In genomic region chr10:119105155-119105554, GRCh38 we compare ENCODE assay signal across 8 cellular contexts. TPM values are rescaled to one million over a fixed set of nuclear protein-coding genes. Genes with fewer than 3 reads are reported as not detected.
DNase-seq lines count a peak whose midpoint lies in the region; ATAC-seq and TF ChIP-seq lines count a peak whose summit lies in the region.

No MANE protein-coding gene starts in this region.

- H3K9ac ChIP-seq in OCI-LY1 (ENCODE audit: low read length) (peak overlapping the region; percentile 63), endocrine pancreas (ENCODE audit: control insufficient read depth, insufficient read depth, low read length) (no peak overlapping the region), neuronal stem cell (ENCODE audit: low read depth, low read length, poor library complexity) (no peak overlapping the region)

- no peak overlapping the region for H3K4me3 ChIP-seq in CD8-positive, alpha-beta T cell (ENCODE audit: low read depth, low read length)
- H3K4me3 ChIP-seq in OCI-LY1 (ENCODE audit: low read depth, low read length, poor library complexity, severe bottlenecking), result peak overlapping the region; percentile 64
- peak overlapping the region; percentile 47 for H3K4me3 ChIP-seq in endocrine pancreas (ENCODE audit: control insufficient read depth, insufficient read depth, low read length)
- H3K4me3 ChIP-seq in neuronal stem cell (ENCODE audit: low read length in 2 of 2), result peak overlapping the region in 1 of 2 donors; percentile 63

- H4K20me1 ChIP-seq in OCI-LY1 (ENCODE audit: insufficient read depth, low read length), result no peaks in the 10 kb centered on the region

- ATAC-seq in CD8-positive, alpha-beta T cell, result no peak
- ATAC-seq in HG03565 (IDR thresholded peaks at IDR 0.05; ENCODE audit: unreplicated experiment) (no peak), HG03280 (IDR thresholded peaks at IDR 0.05; ENCODE audit: unreplicated experiment) (no peak)

- POLR2A ChIA-PET in CD8-positive, alpha-beta T cell (lab: Charles Lee), result interaction anchor here (0.8 to 2.2 kb wide), 7 partner anchors 9 to 768 kb away, joined by 3 to 8 read pairs (median 4); partner anchors contain the start of genes GRK5 and MCMBP

- no peak overlapping the region for H3K4ac ChIP-seq in neuronal stem cell (ENCODE audit: low read length)

- H3K36me3 Mint-ChIP-seq in CD8-positive, alpha-beta T cell, result peaks cover 17% of the 10 kb centered on the region

- no CpG with 5 or more reads among the region's 12 CpGs for WGBS in neuronal stem cell (ENCODE audit: extremely low coverage in 2 of 2, insufficient read length in 2 of 2, insufficient replicate concordance in 1 of 2), 2 donors

- no peaks in the 10 kb centered on the region for H3K9me3 Mint-ChIP-seq in CD8-positive, alpha-beta T cell

- H3K4me2 ChIP-seq in OCI-LY1 (ENCODE audit: low read length) (peak overlapping the region; percentile 74), neuronal stem cell (ENCODE audit: insufficient read depth, low read length, poor library complexity, severe bottlenecking) (peak overlapping the region; percentile 81)

- no peak overlapping the region for H2BK5ac ChIP-seq in neuronal stem cell (ENCODE audit: low read length)

- H4K8ac ChIP-seq in neuronal stem cell (ENCODE audit: low read depth, low read length), result no peak overlapping the region

- no peaks in the 10 kb centered on the region for H3K9me2 ChIP-seq in OCI-LY1 (ENCODE audit: low read depth, low read length)

- H4K91ac ChIP-seq in neuronal stem cell (ENCODE audit: low read depth, low read length, poor library complexity), result no peak overlapping the region

- H3K14ac ChIP-seq in neuronal stem cell (ENCODE audit: low read length), result no peak overlapping the region

- no peak overlapping the region for H3K23ac ChIP-seq in neuronal stem cell (ENCODE audit: low read depth, low read length, poor library complexity)

- intact Hi-C loops in CD8-positive, alpha-beta T cell (cut with DNase I, micrococcal nuclease), result loop anchor here (2.0 to 10.0 kb wide), 3 partner anchors 33 to 350 kb away; partner anchors contain the start of genes CACUL1 (in 1 of the 2) and PRDX3 (in 1 of the 2)

- H2AK5ac ChIP-seq in neuronal stem cell (ENCODE audit: low read depth, low read length), result no peak overlapping the region

- H2BK12ac ChIP-seq in neuronal stem cell (ENCODE audit: low read length), result no peak overlapping the region

- H3K18ac ChIP-seq in neuronal stem cell (ENCODE audit: low read length), result no peak overlapping the region

- H3K4me1 ChIP-seq in CD8-positive, alpha-beta T cell (ENCODE audit: insufficient read depth, low read length), result peaks cover 4% of the 10 kb centered on the region
- peaks cover 32% of the 10 kb centered on the region for H3K4me1 ChIP-seq in OCI-LY1 (ENCODE audit: insufficient read depth, low read length, severe bottlenecking)
- no peaks in the 10 kb centered on the region for H3K4me1 ChIP-seq in endocrine pancreas (ENCODE audit: control insufficient read depth, insufficient read depth, low read length)
- peaks cover 0 to 2% of the 10 kb centered on the region in 2 donors for H3K4me1 ChIP-seq in neuronal stem cell (ENCODE audit: control insufficient read depth in 2 of 2, insufficient read depth in 1 of 2, low read depth in 1 of 2, low read length in 2 of 2)

- TF ChIP-seq CTCF in CD8-positive, alpha-beta T cell (IDR thresholded peaks at IDR 0.05), result no peak
- TF ChIP-seq CTCF in OCI-LY1 (IDR thresholded peaks at IDR 0.05; ENCODE audit: low read length), result no peak

- H3K4me1 Mint-ChIP-seq in CD8-positive, alpha-beta T cell (ENCODE audit: low read depth), result peaks cover 20% of the 10 kb centered on the region

- no peaks in the 10 kb centered on the region for H3K27me3 ChIP-seq in CD8-positive, alpha-beta T cell (ENCODE audit: insufficient read depth, low read length)
- H3K27me3 ChIP-seq in OCI-LY1 (ENCODE audit: insufficient read depth, low read length) (no peaks in the 10 kb centered on the region), endocrine pancreas (ENCODE audit: control insufficient read depth, insufficient read depth, low read length) (no peaks in the 10 kb centered on the region), neuronal stem cell (ENCODE audit: control insufficient read depth in 3 of 3, insufficient read depth in 3 of 3, low read depth in 1 of 3, low read length in 3 of 3) (peaks cover 0 to 8% (median 0%) of the 10 kb centered on the region in 3 experiments)

- no peak overlapping the region for H3K27ac Mint-ChIP-seq in CD8-positive, alpha-beta T cell

- no peak overlapping the region for H3K27ac ChIP-seq in CD8-positive, alpha-beta T cell (ENCODE audit: low read depth, low read length)
- H3K27ac ChIP-seq in OCI-LY1 (ENCODE audit: low read depth, low read length, poor library complexity, severe bottlenecking) (no peak overlapping the region), neuronal stem cell (replicated peaks; ENCODE audit: low read length) (no peak overlapping the region)

- H3F3A ChIP-seq in OCI-LY1 (ENCODE audit: insufficient read depth, low read length), result no peaks in the 10 kb centered on the region

- no peak overlapping the region for H2BK15ac ChIP-seq in neuronal stem cell (ENCODE audit: low read length)

- H2BK120ac ChIP-seq in neuronal stem cell (ENCODE audit: low read depth, low read length), result no peak overlapping the region

- no peaks in the 10 kb centered on the region for H3K36me3 ChIP-seq in CD8-positive, alpha-beta T cell (ENCODE audit: insufficient read depth, low read length)
- H3K36me3 ChIP-seq in OCI-LY1 (ENCODE audit: insufficient read depth, low read length) (peaks cover 8% of the 10 kb centered on the region; the same call in 1 of the 2 replicates), endocrine pancreas (ENCODE audit: control insufficient read depth, insufficient read depth, low read length) (no peaks in the 10 kb centered on the region), neuronal stem cell (replicated peaks in 1 of 2; ENCODE audit: control insufficient read depth in 2 of 2, insufficient read depth in 2 of 2, low read length in 2 of 2) (peaks cover 3 to 41% of the 10 kb centered on the region in 2 donors)

- no peak overlapping the region for H2AFZ ChIP-seq in OCI-LY1 (ENCODE audit: low read length)
- H2AFZ ChIP-seq in neuronal stem cell (ENCODE audit: low read length), result no peak overlapping the region

- no peaks in the 10 kb centered on the region for H3K79me2 ChIP-seq in OCI-LY1 (ENCODE audit: insufficient read depth, low read length)

- no peak for DNase-seq in CD8-positive, alpha-beta T cell
- DNase-seq in neuronal stem cell (ENCODE audit: low spot score), result no peak
- DNase-seq in NCI-H526 treated with DMSO at 0.1 percent for 48 hours (lab: John Stamatoyannopoulos, UW), result no peak
- DNase-seq in ureter (ENCODE audit: low spot score), result no peak

- no peaks in the 10 kb centered on the region for H3K27me3 Mint-ChIP-seq in CD8-positive, alpha-beta T cell (ENCODE audit: low read depth)

- H3K9me3 ChIP-seq in CD8-positive, alpha-beta T cell (ENCODE audit: low read length), result no peaks in the 10 kb centered on the region
- H3K9me3 ChIP-seq in OCI-LY1 (ENCODE audit: low read length), result no peaks in the 10 kb centered on the region
- no peaks in the 10 kb centered on the region for H3K9me3 ChIP-seq in endocrine pancreas (ENCODE audit: control insufficient read depth, low read length)
- H3K9me3 ChIP-seq in neuronal stem cell (replicated peaks in 1 of 2; ENCODE audit: control insufficient read depth in 2 of 2, insufficient read depth in 1 of 2, low read depth in 1 of 2, low read length in 2 of 2), result no peaks in the 10 kb centered on the region

- H3K79me1 ChIP-seq in neuronal stem cell (ENCODE audit: low read depth, low read length), result peaks cover 3% of the 10 kb centered on the region

- H3K4me3 Mint-ChIP-seq in CD8-positive, alpha-beta T cell, result peak overlapping the region; percentile 76

- CTCF ChIA-PET in CD8-positive, alpha-beta T cell (lab: Charles Lee), result no interaction called here

RNA-seq across cellular contexts. Expression of gene DENND10, which starts 1.2 kb away (rescaled TPM):
- total RNA-seq in CD8-positive, alpha-beta T cell, result 10 to 100 TPM; 28.8 to 30.5 TPM
- 87.3 TPM for polyA plus RNA-seq in neuronal stem cell (2013, experiment 1 of 2)
- polyA plus RNA-seq in neuronal stem cell (2013, experiment 2 of 2), result 88.8 TPM
- 31.9 TPM for total RNA-seq in ureter

RNA-seq across cellular contexts. Expression of gene EIF3A, which starts 24.5 kb away (rescaled TPM):
- total RNA-seq in CD8-positive, alpha-beta T cell, result 100 to 1,000 TPM; 121 to 128 TPM
- 107 TPM for polyA plus RNA-seq in neuronal stem cell (2013, experiment 1 of 2)
- polyA plus RNA-seq in neuronal stem cell (2013, experiment 2 of 2), result 106 TPM
- total RNA-seq in ureter, result 134 TPM
